ENCODE assay signal across 8 cellular contexts in genomic region chr1:167401260-167401873, GRCh38.
A peak's percentile ranks its signal among the peaks of the same experiment; 100 is the strongest.
DNase-seq lines count a peak whose midpoint lies in the region; ATAC-seq and TF ChIP-seq lines count a peak whose summit lies in the region.

No MANE protein-coding gene starts in this region.

- H3K9me3 ChIP-seq in neural progenitor cell (ENCODE audit: low read depth) (no peaks in the 10 kb centered on the region), tibial nerve (no peaks in the 10 kb centered on the region)

- CTCF ChIA-PET in activated CD4-positive, alpha-beta memory T cell treated with anti-CD3 and anti-CD28 coated beads, Interleukin-2, amount 10 ng/mL, durations not matched to agents 7 days and 5 days (lab: Charles Lee), result interaction anchor here (0.7 to 4.4 kb wide), 18 partner anchors 13 to 181 kb away, joined by 3 to 57 read pairs (median 4); partner anchors contain the start of genes CD247, CREG1 and POU2F1

- POLR2A ChIA-PET in activated CD4-positive, alpha-beta memory T cell treated with anti-CD3 and anti-CD28 coated beads, Interleukin-2, amount 10 ng/mL, durations not matched to agents 7 days and 5 days (lab: Charles Lee), result interaction anchor here (0.8 to 1.2 kb wide), 4 partner anchors 12 to 181 kb away, joined by 3 read pairs; partner anchors contain the start of gene POU2F1

- H3K27ac Mint-ChIP-seq in activated CD4-positive, alpha-beta memory T cell treated with anti-CD3 and anti-CD28 coated beads, Interleukin-2, amount 10 ng/mL, durations not matched to agents 7 days and 5 days, result no peak overlapping the region
- no peak overlapping the region for H3K27ac Mint-ChIP-seq in neural progenitor cell

- H3K4me1 Mint-ChIP-seq in activated CD4-positive, alpha-beta memory T cell treated with anti-CD3 and anti-CD28 coated beads, Interleukin-2, amount 10 ng/mL, durations not matched to agents 7 days and 5 days, result no peaks in the 10 kb centered on the region
- H3K4me1 Mint-ChIP-seq in neural progenitor cell, result peaks cover 20% of the 10 kb centered on the region

- H3K27me3 ChIP-seq in neural progenitor cell, result no peaks in the 10 kb centered on the region
- no peaks in the 10 kb centered on the region for H3K27me3 ChIP-seq in tibial nerve

- WGBS in tibial nerve, 2 donors, result 66% methylated on average over 8 of the region's 8 CpGs

- H3F3A ChIP-seq in neural progenitor cell (ENCODE audit: low read depth), result peaks cover 21% of the 10 kb centered on the region

- no peak overlapping the region for H3K27ac ChIP-seq in neural progenitor cell
- H3K27ac ChIP-seq in tibial nerve, result no peak overlapping the region

- ATAC-seq in HG03025 (IDR thresholded peaks at IDR 0.05; ENCODE audit: low FRiP score, unreplicated experiment), result no peak

- no peak overlapping the region for H3K4me3 Mint-ChIP-seq in activated CD4-positive, alpha-beta memory T cell treated with anti-CD3 and anti-CD28 coated beads, Interleukin-2, amount 10 ng/mL, durations not matched to agents 7 days and 5 days
- no peak overlapping the region for H3K4me3 Mint-ChIP-seq in neural progenitor cell

- TF ChIP-seq POLR2A in erythroblast (IDR thresholded peaks at IDR 0.05; ENCODE audit: low read length) (no peak), tibial nerve (IDR thresholded peaks at IDR 0.05) (no peak)

- no peaks in the 10 kb centered on the region for H3K9me3 Mint-ChIP-seq in activated CD4-positive, alpha-beta memory T cell treated with anti-CD3 and anti-CD28 coated beads, Interleukin-2, amount 10 ng/mL, durations not matched to agents 7 days and 5 days
- no peaks in the 10 kb centered on the region for H3K9me3 Mint-ChIP-seq in neural progenitor cell

- H3K4me1 ChIP-seq in neural progenitor cell, result peaks cover 9% of the 10 kb centered on the region
- H3K4me1 ChIP-seq in tibial nerve, result peaks cover 0 to 11% (median 2%) of the 10 kb centered on the region in 4 donors

- no peaks in the 10 kb centered on the region for H4K20me1 ChIP-seq in neural progenitor cell (ENCODE audit: low read depth)

- no peak overlapping the region for H3K4me2 ChIP-seq in neural progenitor cell

- H3K4me3 ChIP-seq in HFF-Myc (replicated peaks; ENCODE audit: low read depth, low read length) (no peak overlapping the region), neural progenitor cell (no peak overlapping the region), tibial nerve (no peak overlapping the region)

- H3K36me3 ChIP-seq in neural progenitor cell, result peaks cover 27% of the 10 kb centered on the region
- H3K36me3 ChIP-seq in tibial nerve, result peaks cover 0 to 44% (median 8%) of the 10 kb centered on the region in 3 donors

- peak; percentile 38 for TF ChIP-seq CTCF in HFF-Myc (IDR thresholded peaks at IDR 0.05; ENCODE audit: low read depth, low read length, missing control alignments)
- peak; percentile 78 for TF ChIP-seq CTCF in neural progenitor cell (IDR thresholded peaks at IDR 0.05)
- TF ChIP-seq CTCF in tibial nerve (IDR thresholded peaks at IDR 0.05), result peak; percentile 17 to 57 (median 45)

- peaks cover 40% of the 10 kb centered on the region for H3K36me3 Mint-ChIP-seq in activated CD4-positive, alpha-beta memory T cell treated with anti-CD3 and anti-CD28 coated beads, Interleukin-2, amount 10 ng/mL, durations not matched to agents 7 days and 5 days (ENCODE audit: low read depth)
- peaks cover 20% of the 10 kb centered on the region for H3K36me3 Mint-ChIP-seq in neural progenitor cell

- no peak overlapping the region for H2AFZ ChIP-seq in neural progenitor cell (replicated peaks)

- H3K79me2 ChIP-seq in neural progenitor cell (ENCODE audit: low read depth), result no peaks in the 10 kb centered on the region

- DNase-seq in DMS53 (lab: John Stamatoyannopoulos, UW), result peak; percentile 92
- DNase-seq in HFF-Myc (ENCODE audit: extremely low read depth, low read depth), result peak; percentile 17
- peak; percentile 33 for DNase-seq in NCI-H510A treated with DMSO at 0.1 percent for 48 hours (lab: John Stamatoyannopoulos, UW)
- peak; percentile 57 for DNase-seq in activated CD4-positive, alpha-beta memory T cell treated with anti-CD3 and anti-CD28 coated beads, Interleukin-2, amount 10 ng/mL, durations not matched to agents 7 days and 5 days
- DNase-seq in erythroblast (lab: John Stamatoyannopoulos, UW), result peak; percentile 70 to 76
- DNase-seq in neural progenitor cell (ENCODE audit: low spot score), result peak; percentile 64
- peak in 1 of 2 donors; percentile 43 for DNase-seq in tibial nerve (ENCODE audit: low spot score in 2 of 2)

- no peak overlapping the region for H3K9ac ChIP-seq in neural progenitor cell

- no peak for TF ChIP-seq EP300 in tibial nerve (IDR thresholded peaks at IDR 0.05)

- H3K27me3 Mint-ChIP-seq in activated CD4-positive, alpha-beta memory T cell treated with anti-CD3 and anti-CD28 coated beads, Interleukin-2, amount 10 ng/mL, durations not matched to agents 7 days and 5 days, result no peaks in the 10 kb centered on the region
- no peaks in the 10 kb centered on the region for H3K27me3 Mint-ChIP-seq in neural progenitor cell (ENCODE audit: insufficient read depth, low read depth)
